Comparison of ENCODE assay signal across 17 cellular contexts in genomic region chr16:86951041-86951822, GRCh38.
"Had no signal": no experiment of that assay in that cellular context is flagged by ENCODE, and none has a peak within 500 bp of the region (broad histone marks: within the 10 kb centered on the region; RNA-seq: fewer than 3 reads in every experiment).

No MANE protein-coding gene starts in this region.

- FAIRE-seq: islet of Langerhans had no signal

- H3K9me3 ChIP-seq: colonic mucosa, gastrocnemius medialis, heart right ventricle, prostate gland had no signal

- H3K27me3 ChIP-seq: colonic mucosa had no signal

- ATAC-seq: activated naive CD8-positive, alpha-beta T cell treated with anti-CD3 and anti-CD28 coated beads, Interleukin-2, amount 50 U/mL, for 24 hours; left lobe of liver; natural killer cell treated with Interleukin-12 subunit alpha and Interleukin-12 subunit beta and Interleukin-15 and Interleukin-18, amount 100 ng/mL, for 72 hours; sciatic nerve; WTC11 had no signal

- H3K4me1 ChIP-seq: colonic mucosa, gastrocnemius medialis, prostate gland had no signal

- H3K36me3 ChIP-seq: colonic mucosa, gastrocnemius medialis, heart right ventricle, prostate gland, tibial nerve had no signal

- H3K4me3 ChIP-seq: colonic mucosa, gastrocnemius medialis, heart right ventricle, prostate gland, tibial nerve had no signal

- DNase-seq: activated CD4-positive, alpha-beta T cell treated with anti-CD3 and anti-CD28 coated beads for 48 hours; activated naive CD4-positive, alpha-beta T cell treated with Interleukin-2 at 50 U/mL for 16 hours; activated naive CD8-positive, alpha-beta T cell treated with anti-CD3 and anti-CD28 coated beads, Interleukin-2, amount 50 U/mL, for 24 hours; caudate nucleus; colonic mucosa; heart right ventricle; nucleus accumbens; stimulated activated CD4-positive, alpha-beta T cell treated with anti-CD3 and anti-CD28 coated beads, Interleukin-15, amount 100 ng/mL, for 24 hours; stimulated activated CD4-positive, alpha-beta T cell treated with anti-CD3 and anti-CD28 coated beads, Interleukin-4, amount 100 ng/mL, for 24 hours had no signal

- H3K27ac ChIP-seq: colonic mucosa, gastrocnemius medialis, prostate gland had no signal
